ENCODE assay signal across 1 cellular context in the genomic region with DNA sequence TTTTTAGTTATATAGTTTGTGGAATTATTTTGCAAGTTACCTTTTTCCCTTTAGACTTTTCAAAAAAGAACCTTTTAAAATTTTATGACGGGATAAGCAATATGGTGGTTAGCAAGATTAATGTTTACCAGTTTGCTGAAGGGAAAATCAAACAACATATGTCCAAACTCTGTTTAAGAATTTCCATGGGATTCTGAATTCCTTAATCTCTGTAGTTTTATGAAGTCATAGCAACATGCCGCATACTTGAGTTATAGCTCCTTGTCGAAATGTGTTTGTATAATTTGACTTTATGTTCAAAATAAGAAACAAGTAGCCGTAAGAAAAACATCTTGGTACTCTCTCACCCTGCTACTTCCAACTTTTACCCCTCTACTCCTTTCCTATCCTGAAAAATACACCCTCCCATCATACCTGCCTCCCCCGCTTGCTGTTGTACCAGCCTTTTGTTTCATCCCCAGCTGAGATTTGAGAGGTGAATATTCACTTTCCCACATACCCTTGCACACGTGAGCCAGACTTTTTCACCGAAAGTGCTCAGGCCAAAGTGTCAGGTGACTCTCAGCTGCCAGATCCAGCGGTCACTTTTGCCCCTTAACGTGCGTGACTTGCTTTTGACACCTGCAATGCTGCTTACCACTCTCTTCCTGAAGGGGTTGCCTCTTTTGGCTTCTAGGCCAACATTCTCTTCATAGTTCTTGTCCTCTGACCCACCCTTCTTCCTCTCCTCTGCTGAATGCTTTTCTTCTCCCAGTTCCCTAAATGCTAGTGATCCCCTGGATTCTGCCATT.
A peak's percentile ranks its signal among the peaks of the same experiment; 100 is the strongest.
TF ChIP-seq lines count a peak whose summit lies in the region.

No MANE protein-coding gene starts in this region.

TF ChIP-seq in H1, 55 proteins besides CTCF, POLR2A, EP300 and RAD21:
- no peak for TF ChIP-seq JUN (IDR thresholded peaks at IDR 0.05; ENCODE audit: low read depth, low read length)
- TF ChIP-seq BRCA1 (IDR thresholded peaks at IDR 0.05; ENCODE audit: low read depth, low read length), result no peak
- TF ChIP-seq KDM4A (IDR thresholded peaks at IDR 0.05; ENCODE audit: low read depth, low read length, severe bottlenecking), result no peak
- TF ChIP-seq GABPA (IDR thresholded peaks at IDR 0.05; ENCODE audit: borderline replicate concordance, insufficient read depth, low read length), result no peak
- TF ChIP-seq NRF1 (IDR thresholded peaks at IDR 0.05; ENCODE audit: low read depth, low read length), result no peak
- TF ChIP-seq, protein P1, sequence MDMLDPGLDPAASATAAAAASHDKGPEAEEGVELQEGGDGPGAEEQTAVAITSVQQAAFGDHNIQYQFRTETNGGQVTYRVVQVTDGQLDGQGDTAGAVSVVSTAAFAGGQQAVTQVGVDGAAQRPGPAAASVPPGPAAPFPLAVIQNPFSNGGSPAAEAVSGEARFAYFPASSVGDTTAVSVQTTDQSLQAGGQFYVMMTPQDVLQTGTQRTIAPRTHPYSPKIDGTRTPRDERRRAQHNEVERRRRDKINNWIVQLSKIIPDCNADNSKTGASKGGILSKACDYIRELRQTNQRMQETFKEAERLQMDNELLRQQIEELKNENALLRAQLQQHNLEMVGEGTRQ (IDR thresholded peaks at IDR 0.05; ENCODE audit: low read length), result peak; percentile 44; the same call in 1 of the 2 replicates
- TF ChIP-seq TAF1 (IDR thresholded peaks at IDR 0.05; ENCODE audit: low read depth, low read length), result no peak
- TF ChIP-seq, protein P2, sequence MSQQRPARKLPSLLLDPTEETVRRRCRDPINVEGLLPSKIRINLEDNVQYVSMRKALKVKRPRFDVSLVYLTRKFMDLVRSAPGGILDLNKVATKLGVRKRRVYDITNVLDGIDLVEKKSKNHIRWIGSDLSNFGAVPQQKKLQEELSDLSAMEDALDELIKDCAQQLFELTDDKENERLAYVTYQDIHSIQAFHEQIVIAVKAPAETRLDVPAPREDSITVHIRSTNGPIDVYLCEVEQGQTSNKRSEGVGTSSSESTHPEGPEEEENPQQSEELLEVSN (IDR thresholded peaks at IDR 0.05), result peak; percentile 64; the same call in 1 of the 2 replicates
- TF ChIP-seq, protein P3, sequence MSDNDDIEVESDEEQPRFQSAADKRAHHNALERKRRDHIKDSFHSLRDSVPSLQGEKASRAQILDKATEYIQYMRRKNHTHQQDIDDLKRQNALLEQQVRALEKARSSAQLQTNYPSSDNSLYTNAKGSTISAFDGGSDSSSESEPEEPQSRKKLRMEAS (IDR thresholded peaks at IDR 0.05), result 0 out of 2 replicates have a peak, but pooled peaks have one; percentile 27
- no peak for TF ChIP-seq CHD1 (IDR thresholded peaks at IDR 0.05; ENCODE audit: low read depth, low read length)
- no peak for TF ChIP-seq CHD2 (IDR thresholded peaks at IDR 0.05; ENCODE audit: low read length)
- TF ChIP-seq KDM1A (IDR thresholded peaks at IDR 0.05; ENCODE audit: borderline replicate concordance, low read length), result no peak
- TF ChIP-seq RXRA (IDR thresholded peaks at IDR 0.05; ENCODE audit: insufficient read depth, low read depth, low read length), result no peak
- TF ChIP-seq BCL11A (IDR thresholded peaks at IDR 0.05; ENCODE audit: low read depth in 2 of 2, low read length in 2 of 2), result no peak
- no peak for TF ChIP-seq EGR1 (IDR thresholded peaks at IDR 0.05; ENCODE audit: borderline replicate concordance, low read depth, low read length)
- TF ChIP-seq SIN3A (conservative IDR thresholded peaks at IDR 0.05 in 1 of 2, IDR thresholded peaks at IDR 0.05 in 1 of 2; ENCODE audit: low read depth in 1 of 2, low read length in 2 of 2), result 0 out of 4 replicates have a peak, but pooled peaks of 1 of the 2 experiments have one; percentile 36
